ENCODE assay signal across 13 cellular contexts in the genomic region with DNA sequence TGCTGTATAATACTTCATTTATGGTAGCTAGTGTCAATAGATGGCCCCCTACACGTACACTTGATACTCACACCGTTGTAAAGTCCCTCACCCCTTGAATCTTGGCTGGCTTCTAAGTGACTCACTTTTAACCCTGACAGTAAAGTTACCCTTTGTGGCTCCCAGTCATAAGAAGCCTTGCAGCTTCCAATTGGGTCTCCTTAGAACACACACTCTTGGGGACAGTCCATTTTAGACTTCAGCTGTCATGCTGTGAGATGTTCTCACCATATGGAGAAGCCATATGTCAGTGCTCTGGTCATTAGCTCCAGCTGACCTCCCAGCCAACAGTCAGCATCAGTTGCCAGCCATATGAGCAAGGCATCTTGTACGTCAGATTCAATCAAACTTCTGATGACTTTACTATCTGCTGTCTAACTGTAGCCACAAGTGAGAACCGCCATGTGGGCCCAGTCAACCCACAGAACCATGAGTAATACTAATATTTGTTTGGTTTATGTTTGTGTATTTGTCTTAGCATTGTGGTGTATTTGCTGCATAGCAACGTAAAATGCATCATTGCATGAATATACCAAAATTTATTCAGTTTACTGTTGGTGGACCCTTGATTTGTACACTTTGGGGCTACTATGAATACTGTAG.
DNase-seq lines count a peak whose midpoint lies in the region; ATAC-seq, FAIRE-seq and TF ChIP-seq lines count a peak whose summit lies in the region.
"Had no signal": no experiment of that assay in that cellular context is flagged by ENCODE, and none has a peak within 500 bp of the region (broad histone marks: within the 10 kb centered on the region; RNA-seq: fewer than 3 reads in every experiment).

No MANE protein-coding gene starts in this region.

- H3K27me3 ChIP-seq in HepG2 (ENCODE audit: control insufficient read depth in 1 of 2, insufficient read depth in 2 of 2, low read length in 2 of 2): no peaks in the 10 kb centered on the region

- TF ChIP-seq CTCF in cardiac fibroblast (IDR thresholded peaks at IDR 0.05; ENCODE audit: low read depth, low read length) (no peak), progenitor cell of endocrine pancreas (IDR thresholded peaks at IDR 0.05; ENCODE audit: unreplicated experiment) (no peak), HepG2 (CRISPR knock-in tag; IDR thresholded peaks at IDR 0.05) (no peak)

- no peak overlapping the region for H3K9ac ChIP-seq in HepG2 (ENCODE audit: insufficient read depth, low read depth, low read length)

- H3K79me2 ChIP-seq in HepG2 (ENCODE audit: insufficient read depth, low read length): peaks cover 13% of the 10 kb centered on the region

- TF ChIP-seq POLR2A in HepG2 (IDR thresholded peaks at IDR 0.05; ENCODE audit: insufficient read depth in 1 of 2, low read depth in 2 of 2, low read length in 2 of 2): no peak

- peaks cover 10% of the 10 kb centered on the region; the same call in 1 of the 2 replicates for H4K20me1 ChIP-seq in HepG2 (ENCODE audit: insufficient read depth, low read length)

- H3K9me3 Mint-ChIP-seq in activated CD8-positive, alpha-beta memory T cell treated with anti-CD3 and anti-CD28 coated beads, Interleukin-2, amount 10 ng/mL, durations not matched to agents 7 days and 5 days (ENCODE audit: low read depth): peaks cover 2% of the 10 kb centered on the region
- peaks cover 12% of the 10 kb centered on the region for H3K9me3 Mint-ChIP-seq in progenitor cell of endocrine pancreas (ENCODE audit: low read depth)

- DNase-seq in activated CD8-positive, alpha-beta memory T cell treated with anti-CD3 and anti-CD28 coated beads, Interleukin-2, amount 10 ng/mL, durations not matched to agents 7 days and 5 days: peak; percentile 60
- DNase-seq in activated CD8-positive, alpha-beta memory T cell treated with anti-CD3 and anti-CD28 coated beads for 24 hours: no peak
- peak; percentile 65 for DNase-seq in M059J (ENCODE audit: low read depth)
- DNase-seq in cardiac fibroblast (ENCODE audit: low read depth in 2 of 2): peak; percentile 16 to 52
- no peak for DNase-seq in progenitor cell of endocrine pancreas (ENCODE audit: low spot score, unreplicated experiment)
- no peak for DNase-seq in DMS153 treated with DMSO at 0.1 percent for 48 hours (lab: John Stamatoyannopoulos, UW; ENCODE audit: unreplicated experiment)
- DNase-seq in posterior vena cava (ENCODE audit: low spot score): no peak
- no peak for DNase-seq in HepG2 (ENCODE audit: low spot score)
- DNase-seq: GOT3, islet precursor cell, NCI-H2081, trophoblast cell had no signal

- FAIRE-seq in HepG2 (lab: Jason Lieb, UNC): no peak

- peak overlapping the region; percentile 46 for H3K27ac Mint-ChIP-seq in activated CD8-positive, alpha-beta memory T cell treated with anti-CD3 and anti-CD28 coated beads, Interleukin-2, amount 10 ng/mL, durations not matched to agents 7 days and 5 days
- peak overlapping the region; percentile 30 for H3K27ac Mint-ChIP-seq in progenitor cell of endocrine pancreas

- peaks cover 27% of the 10 kb centered on the region for H3K4me1 Mint-ChIP-seq in activated CD8-positive, alpha-beta memory T cell treated with anti-CD3 and anti-CD28 coated beads, Interleukin-2, amount 10 ng/mL, durations not matched to agents 7 days and 5 days
- H3K4me1 Mint-ChIP-seq in progenitor cell of endocrine pancreas (ENCODE audit: low read depth): peaks cover 8% of the 10 kb centered on the region

- H3K27ac ChIP-seq in HepG2 (ENCODE audit: extremely low read length, insufficient read depth, low read length): no peak overlapping the region

- CTCF ChIA-PET in activated CD8-positive, alpha-beta memory T cell treated with anti-CD3 and anti-CD28 coated beads, Interleukin-2, amount 10 ng/mL, durations not matched to agents 7 days and 5 days (lab: Charles Lee): interaction anchor here (0.9 to 3.3 kb wide), 8 partner anchors 8 to 348 kb away, joined by 3 to 17 read pairs (median 3); a partner anchor contains a TSS
- CTCF ChIA-PET in HepG2 (lab: Yijun Ruan, JAX; ENCODE audit: low intra/inter-chr PET ratio, low total read pairs): no interaction called here

- no peak overlapping the region for H2AFZ ChIP-seq in HepG2 (ENCODE audit: low read length)

- peaks cover 4% of the 10 kb centered on the region; the same call in 1 of the 2 replicates for H3K4me1 ChIP-seq in HepG2 (ENCODE audit: insufficient read depth, low read length)

- H3K4me3 ChIP-seq in cardiac fibroblast (replicated peaks in 1 of 2; ENCODE audit: low read depth in 2 of 2, low read length in 2 of 2) (no peak overlapping the region), HepG2 (replicated peaks in 1 of 3; ENCODE audit: insufficient read depth in 1 of 3, low read depth in 2 of 3, low read length in 3 of 3) (no peak overlapping the region)

- in situ Hi-C loops in HepG2 (cut with HindIII; ENCODE audit: extremely low pct_ligation_motif_present, low pct_unique_long_range_greater_than_20kb): loop anchor here (5.0 kb wide), 1 partner anchor 126 kb away; no protein-coding TSS in a partner anchor

- H3K4me3 Mint-ChIP-seq in activated CD8-positive, alpha-beta memory T cell treated with anti-CD3 and anti-CD28 coated beads, Interleukin-2, amount 10 ng/mL, durations not matched to agents 7 days and 5 days: no peak overlapping the region
- H3K4me3 Mint-ChIP-seq in progenitor cell of endocrine pancreas (ENCODE audit: low read depth): no peak overlapping the region

- no peak for TF ChIP-seq RAD21 in HepG2 (CRISPR knock-in tag; IDR thresholded peaks at IDR 0.05)

- no peak overlapping the region for H3K4me2 ChIP-seq in HepG2 (ENCODE audit: low read depth, low read length)

- WGBS in HepG2 (ENCODE audit: low lambda C conversion rate): 93% methylated on average over 5 of the region's 5 CpGs

- no peaks in the 10 kb centered on the region for H3K27me3 Mint-ChIP-seq in activated CD8-positive, alpha-beta memory T cell treated with anti-CD3 and anti-CD28 coated beads, Interleukin-2, amount 10 ng/mL, durations not matched to agents 7 days and 5 days
- no peaks in the 10 kb centered on the region for H3K27me3 Mint-ChIP-seq in progenitor cell of endocrine pancreas

- intact Hi-C loops in posterior vena cava (cut with DNase I): no loop called here
- intact Hi-C loops in HepG2 (cut with micrococcal nuclease; ENCODE audit: unreplicated experiment): no loop called here

- TF ChIP-seq EP300 in HepG2 (IDR thresholded peaks at IDR 0.05; ENCODE audit: low read depth in 2 of 2, low read length in 2 of 2) (no peak), HepG2 (CRISPR knock-in tag; IDR thresholded peaks at IDR 0.05; ENCODE audit: borderline replicate concordance) (no peak)

- POLR2A ChIA-PET in HepG2 (lab: Yijun Ruan, JAX): no interaction called here

- H3K9me3 ChIP-seq in HepG2 (ENCODE audit: low read length): no peaks in the 10 kb centered on the region

- H3K36me3 Mint-ChIP-seq in activated CD8-positive, alpha-beta memory T cell treated with anti-CD3 and anti-CD28 coated beads, Interleukin-2, amount 10 ng/mL, durations not matched to agents 7 days and 5 days: peaks cover 28% of the 10 kb centered on the region
- H3K36me3 Mint-ChIP-seq in progenitor cell of endocrine pancreas (ENCODE audit: insufficient read depth): peaks cover 20% of the 10 kb centered on the region

- ATAC-seq in activated CD8-positive, alpha-beta memory T cell treated with anti-CD3 and anti-CD28 coated beads, Interleukin-2, amount 10 ng/mL, durations not matched to agents 7 days and 5 days: peak; percentile 80
- ATAC-seq in HepG2: no peak
- ATAC-seq: esophagus mucosa had no signal

- no peaks in the 10 kb centered on the region; a peak in 1 of 5 replicates for H3K36me3 ChIP-seq in HepG2 (replicated peaks in 1 of 2; ENCODE audit: control insufficient read depth in 1 of 2, insufficient read depth in 2 of 2, low read length in 2 of 2)

- BruUV-seq in HepG2 (replicated peaks; lab: Mats Ljungman, UMichigan): no TSS peak

TF ChIP-seq in HepG2, 621 proteins besides CTCF, POLR2A, EP300 and RAD21 (continues in another document):
- TF ChIP-seq EHMT2 (IDR thresholded peaks at IDR 0.05; ENCODE audit: borderline replicate concordance, low read depth, low read length) (no peak), ZNF777 (CRISPR knock-in tag; IDR thresholded peaks at IDR 0.05) (no peak), RFXAP (CRISPR knock-in tag; IDR thresholded peaks at IDR 0.05; ENCODE audit: borderline replicate concordance) (no peak), HNF4A (CRISPR knock-in tag; IDR thresholded peaks at IDR 0.05) (no peak)

Comparison
In these comparisons a context has a peak if more than half of its experiments do, and no peak if none do; other contexts are left out.
1. DNase-seq: peak in activated CD8-positive, alpha-beta memory T cell treated with anti-CD3 and anti-CD28 coated beads, Interleukin-2, amount 10 ng/mL, durations not matched to agents 7 days and 5 days (single experiment), M059J (single experiment) and cardiac fibroblast (2 of 2); none in activated CD8-positive, alpha-beta memory T cell treated with anti-CD3 and anti-CD28 coated beads for 24 hours (single experiment), progenitor cell of endocrine pancreas (single experiment), DMS153 treated with DMSO at 0.1 percent for 48 hours (single experiment), posterior vena cava (single experiment) and HepG2 (single experiment).